In genomic region chr6:105781248-105781647, GRCh38 we compare ENCODE assay signal across 12 cellular contexts.
A peak's percentile ranks its signal among the peaks of the same experiment; 100 is the strongest.
DNase-seq lines count a peak whose midpoint lies in the region; ATAC-seq and TF ChIP-seq lines count a peak whose summit lies in the region.
"Had no signal": no experiment of that assay in that cellular context is flagged by ENCODE, and none has a peak within 500 bp of the region (broad histone marks: within the 10 kb centered on the region; RNA-seq: fewer than 3 reads in every experiment).

No MANE protein-coding gene starts in this region.

- POLR2A ChIA-PET in CD8-positive, alpha-beta T cell (lab: Charles Lee), result interaction anchor here (0.9 kb wide), 1 partner anchor 151 kb away, joined by 3 read pairs; no protein-coding TSS in a partner anchor
- POLR2A ChIA-PET in SK-N-SH (lab: Yijun Ruan, JAX), result no interaction called here

- H3K9me3 Mint-ChIP-seq in CD8-positive, alpha-beta T cell, result no peaks in the 10 kb centered on the region
- peaks cover 11% of the 10 kb centered on the region for H3K9me3 Mint-ChIP-seq in activated naive CD4-positive, alpha-beta T cell treated with anti-CD3 and anti-CD28 coated beads, Interleukin-2, amount 10 ng/mL, durations not matched to agents 7 days and 5 days
- H3K9me3 Mint-ChIP-seq: immature natural killer cell had no signal

- H4K20me1 ChIP-seq in SK-N-SH (ENCODE audit: insufficient read depth), result no peaks in the 10 kb centered on the region

- TF ChIP-seq EP300 in SK-N-SH (IDR thresholded peaks at IDR 0.05; ENCODE audit: borderline replicate concordance in 1 of 2, low read depth in 1 of 2, low read length in 1 of 2), result no peak

- no peak overlapping the region for H3K4me2 ChIP-seq in SK-N-SH

- H3K4me3 ChIP-seq in CD8-positive, alpha-beta T cell (ENCODE audit: low read depth, low read length), result no peak overlapping the region
- no peak overlapping the region for H3K4me3 ChIP-seq in SK-N-SH (ENCODE audit: low read depth in 2 of 2, low read length in 1 of 2)

- no peaks in the 10 kb centered on the region for H3K36me3 ChIP-seq in CD8-positive, alpha-beta T cell (ENCODE audit: insufficient read depth, low read length)
- H3K36me3 ChIP-seq in SK-N-SH (replicated peaks in 1 of 2; ENCODE audit: control insufficient read depth in 1 of 2, insufficient read depth in 2 of 2, low read length in 1 of 2), result no peaks in the 10 kb centered on the region

- H3K27me3 Mint-ChIP-seq in CD8-positive, alpha-beta T cell (ENCODE audit: low read depth), result no peaks in the 10 kb centered on the region
- peaks cover 15% of the 10 kb centered on the region for H3K27me3 Mint-ChIP-seq in activated naive CD4-positive, alpha-beta T cell treated with anti-CD3 and anti-CD28 coated beads, Interleukin-2, amount 10 ng/mL, durations not matched to agents 7 days and 5 days

- H3K4me1 ChIP-seq in CD8-positive, alpha-beta T cell (ENCODE audit: insufficient read depth, low read length), result peaks cover 10% of the 10 kb centered on the region
- no peaks in the 10 kb centered on the region for H3K4me1 ChIP-seq in SK-N-SH (ENCODE audit: control insufficient read depth in 1 of 2, insufficient read depth in 2 of 2, low read depth in 1 of 2, low read length in 1 of 2)

- no peak overlapping the region for H3K9ac ChIP-seq in SK-N-SH

- no peaks in the 10 kb centered on the region for H3K36me3 Mint-ChIP-seq in CD8-positive, alpha-beta T cell
- H3K36me3 Mint-ChIP-seq in activated naive CD4-positive, alpha-beta T cell treated with anti-CD3 and anti-CD28 coated beads, Interleukin-2, amount 10 ng/mL, durations not matched to agents 7 days and 5 days, result peaks cover 7% of the 10 kb centered on the region

- TF ChIP-seq RAD21 in SK-N-SH (IDR thresholded peaks at IDR 0.05; ENCODE audit: low read length), result no peak

- H2AFZ ChIP-seq in SK-N-SH (ENCODE audit: low read depth), result no peak overlapping the region

- no peaks in the 10 kb centered on the region for H3K27me3 ChIP-seq in CD8-positive, alpha-beta T cell (ENCODE audit: insufficient read depth, low read length)
- no peaks in the 10 kb centered on the region for H3K27me3 ChIP-seq in SK-N-SH (ENCODE audit: insufficient read depth)

- no peaks in the 10 kb centered on the region for H3F3A ChIP-seq in SK-N-SH (replicated peaks; ENCODE audit: insufficient read depth)

- intact Hi-C loops in CD8-positive, alpha-beta T cell (cut with DNase I, micrococcal nuclease), result no loop called here

- peaks cover 36% of the 10 kb centered on the region for H3K4me1 Mint-ChIP-seq in CD8-positive, alpha-beta T cell (ENCODE audit: low read depth)
- H3K4me1 Mint-ChIP-seq in activated naive CD4-positive, alpha-beta T cell treated with anti-CD3 and anti-CD28 coated beads, Interleukin-2, amount 10 ng/mL, durations not matched to agents 7 days and 5 days, result peaks cover 73% of the 10 kb centered on the region

- no peaks in the 10 kb centered on the region for H3K9me2 ChIP-seq in SK-N-SH

- TF ChIP-seq CTCF in CD8-positive, alpha-beta T cell (IDR thresholded peaks at IDR 0.05), result no peak
- no peak for TF ChIP-seq CTCF in SK-N-SH (IDR thresholded peaks at IDR 0.05)

- H3K4me3 Mint-ChIP-seq in CD8-positive, alpha-beta T cell, result no peak overlapping the region
- H3K4me3 Mint-ChIP-seq in activated naive CD4-positive, alpha-beta T cell treated with anti-CD3 and anti-CD28 coated beads, Interleukin-2, amount 10 ng/mL, durations not matched to agents 7 days and 5 days, result no peak overlapping the region
- H3K4me3 Mint-ChIP-seq: immature natural killer cell had no signal

- ATAC-seq in CD8-positive, alpha-beta T cell, result no peak
- ATAC-seq in activated CD4-positive, CD25-positive, alpha-beta regulatory T cell treated with anti-CD3 and anti-CD28 coated beads, Interleukin-2, amount 50 U/mL, for 24 hours, result peak; percentile 68 to 72

- no peaks in the 10 kb centered on the region for H3K79me2 ChIP-seq in SK-N-SH (ENCODE audit: insufficient read depth)

- CTCF ChIA-PET in CD8-positive, alpha-beta T cell (lab: Charles Lee), result interaction anchor here (1.4 kb wide), 1 partner anchor 16 kb away, joined by 3 read pairs; no protein-coding TSS in a partner anchor
- CTCF ChIA-PET in activated naive CD4-positive, alpha-beta T cell treated with anti-CD3 and anti-CD28 coated beads, Interleukin-2, amount 10 ng/mL, durations not matched to agents 7 days and 5 days (lab: Charles Lee), result interaction anchor here (1.3 kb wide), 1 partner anchor 10 kb away, joined by 3 read pairs; no protein-coding TSS in a partner anchor
- CTCF ChIA-PET in SK-N-SH (lab: Yijun Ruan, JAX), result no interaction called here

- no peak overlapping the region for H3K27ac ChIP-seq in CD8-positive, alpha-beta T cell (ENCODE audit: low read depth, low read length)
- H3K27ac ChIP-seq in SK-N-SH (ENCODE audit: low read depth in 2 of 2, low read length in 1 of 2), result no peak overlapping the region

- WGBS in SK-N-SH (ENCODE audit: low lambda C conversion rate), result 44% methylated on average over 6 of the region's 7 CpGs

- DNase-seq in CD8-positive, alpha-beta T cell, result peak in 2 of 7 experiments; percentile 2 to 17
- peak; percentile 32 for DNase-seq in activated naive CD4-positive, alpha-beta T cell treated with anti-CD3 and anti-CD28 coated beads, Interleukin-2, amount 10 ng/mL, durations not matched to agents 7 days and 5 days
- peak in 2 of 3 donors; percentile 27 for DNase-seq in stimulated activated CD4-positive, alpha-beta T cell treated with anti-CD3 and anti-CD28 coated beads, Interleukin-12 subunit alpha, Interleukin-12 subunit beta, amount 100 ng/mL, for 48 hours (ENCODE audit: low read depth in 2 of 3, low spot score in 1 of 3)
- DNase-seq in DMS153 treated with DMSO at 0.1 percent for 48 hours (lab: John Stamatoyannopoulos, UW; ENCODE audit: unreplicated experiment) (no peak), SK-N-SH (no peak), hippocampal formation (lab: John Stamatoyannopoulos, UW) (no peak), cerebellar nuclear complex (lab: John Stamatoyannopoulos, UW) (no peak)
- DNase-seq: amygdala, H7, immature natural killer cell, NCI-H526 treated with DMSO at 0.1 percent for 48 hours had no signal

- H3K27ac Mint-ChIP-seq in CD8-positive, alpha-beta T cell, result peak overlapping the region; percentile 58
- H3K27ac Mint-ChIP-seq in activated naive CD4-positive, alpha-beta T cell treated with anti-CD3 and anti-CD28 coated beads, Interleukin-2, amount 10 ng/mL, durations not matched to agents 7 days and 5 days, result peak overlapping the region; percentile 87
- H3K27ac Mint-ChIP-seq: immature natural killer cell had no signal

- no peaks in the 10 kb centered on the region for H3K9me3 ChIP-seq in CD8-positive, alpha-beta T cell (ENCODE audit: low read length)
- no peaks in the 10 kb centered on the region for H3K9me3 ChIP-seq in SK-N-SH

TF ChIP-seq in SK-N-SH, 30 proteins besides CTCF, POLR2A, EP300 and RAD21:
- no peak for TF ChIP-seq RFX5 (IDR thresholded peaks at IDR 0.05; ENCODE audit: low read length)
- no peak for TF ChIP-seq USF2 (IDR thresholded peaks at IDR 0.05; ENCODE audit: borderline replicate concordance, low read depth, low read length)

Comparison
In these comparisons a context has a peak if more than half of its experiments do, and no peak if none do; other contexts are left out.
1. DNase-seq: peak in activated naive CD4-positive, alpha-beta T cell treated with anti-CD3 and anti-CD28 coated beads, Interleukin-2, amount 10 ng/mL, durations not matched to agents 7 days and 5 days (single experiment) and stimulated activated CD4-positive, alpha-beta T cell treated with anti-CD3 and anti-CD28 coated beads, Interleukin-12 subunit alpha, Interleukin-12 subunit beta, amount 100 ng/mL, for 48 hours (2 of 3); none in DMS153 treated with DMSO at 0.1 percent for 48 hours (single experiment), SK-N-SH (single experiment), hippocampal formation (0 of 2) and cerebellar nuclear complex (0 of 2).